In genomic region chr14:55272922-55273321, GRCh38 we compare ENCODE assay signal across 1 cellular context.
TF ChIP-seq lines count a peak whose summit lies in the region.

No MANE protein-coding gene starts in this region.

TF ChIP-seq in A549, 52 proteins besides CTCF, POLR2A, EP300 and RAD21 (continued from another document):
- TF ChIP-seq, protein P1, sequence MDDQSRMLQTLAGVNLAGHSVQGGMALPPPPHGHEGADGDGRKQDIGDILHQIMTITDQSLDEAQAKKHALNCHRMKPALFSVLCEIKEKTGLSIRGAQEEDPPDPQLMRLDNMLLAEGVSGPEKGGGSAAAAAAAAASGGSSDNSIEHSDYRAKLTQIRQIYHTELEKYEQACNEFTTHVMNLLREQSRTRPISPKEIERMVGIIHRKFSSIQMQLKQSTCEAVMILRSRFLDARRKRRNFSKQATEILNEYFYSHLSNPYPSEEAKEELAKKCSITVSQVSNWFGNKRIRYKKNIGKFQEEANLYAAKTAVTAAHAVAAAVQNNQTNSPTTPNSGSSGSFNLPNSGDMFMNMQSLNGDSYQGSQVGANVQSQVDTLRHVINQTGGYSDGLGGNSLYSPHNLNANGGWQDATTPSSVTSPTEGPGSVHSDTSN (IDR thresholded peaks at IDR 0.05) = no peak
- TF ChIP-seq HOXB5 (CRISPR knock-in tag; IDR thresholded peaks at IDR 0.05) = no peak
TF ChIP-seq in A549: peak in this region for 0.
